ENCODE assay signal across 18 cellular contexts in genomic region chr16:80703391-80704071, GRCh38.
DNase-seq lines count a peak whose midpoint lies in the region; ATAC-seq and TF ChIP-seq lines count a peak whose summit lies in the region.
"Had no signal": no experiment of that assay in that cellular context is flagged by ENCODE, and none has a peak within 500 bp of the region (broad histone marks: within the 10 kb centered on the region; RNA-seq: fewer than 3 reads in every experiment).

No MANE protein-coding gene starts in this region.

- no peak overlapping the region for H3K4me3 Mint-ChIP-seq in activated T-cell treated with anti-CD3 and anti-CD28 coated beads, Interleukin-2, amount 50 U/mL, for 72 hours
- H3K4me3 Mint-ChIP-seq: B cell; CD4-positive, alpha-beta memory T cell; H9 had no signal

- H3K27ac Mint-ChIP-seq in activated T-cell treated with anti-CD3 and anti-CD28 coated beads, Interleukin-2, amount 50 U/mL, for 72 hours = no peak overlapping the region
- H3K27ac Mint-ChIP-seq: B cell, H9 had no signal

- no peak overlapping the region for H2AK5ac ChIP-seq in mesenchymal stem cell (ENCODE audit: low read length, severe bottlenecking)

- H3K4me1 ChIP-seq in Peyer's patch (peaks cover 0 to 12% (median 0%) of the 10 kb centered on the region in 4 donors), mesenchymal stem cell (ENCODE audit: control insufficient read depth, insufficient read depth, low read depth, low read length) (peaks cover 1% of the 10 kb centered on the region), prostate gland (replicated peaks) (no peaks in the 10 kb centered on the region), body of pancreas (no peaks in the 10 kb centered on the region)

- H3K36me3 ChIP-seq in Peyer's patch (no peaks in the 10 kb centered on the region), mesenchymal stem cell (ENCODE audit: control insufficient read depth in 1 of 2, insufficient read depth in 2 of 2, low read depth in 1 of 2, low read length in 2 of 2) (no peaks in the 10 kb centered on the region), prostate gland (no peaks in the 10 kb centered on the region), body of pancreas (replicated peaks in 1 of 2; ENCODE audit: insufficient read depth in 1 of 2, low read depth in 2 of 2) (no peaks in the 10 kb centered on the region)

- WGBS in mesenchymal stem cell = 61% methylated on average over 6 of the region's 8 CpGs
- 93% methylated on average over 8 of the region's 8 CpGs for WGBS in prostate gland
- 92 to 94% methylated on average over 6 to 7 of the region's 8 CpGs for WGBS in body of pancreas, 2 donors

- H2BK5ac ChIP-seq in mesenchymal stem cell (ENCODE audit: low read depth, low read length, poor library complexity, severe bottlenecking) = no peak overlapping the region

- H3K27ac ChIP-seq in Peyer's patch (peak overlapping the region in 3 of 4 donors; percentile 34 to 83 (median 83)), mesenchymal stem cell (ENCODE audit: low read length, poor library complexity, severe bottlenecking) (no peak overlapping the region), prostate gland (no peak overlapping the region), body of pancreas (no peak overlapping the region)

- H3K14ac ChIP-seq in mesenchymal stem cell (ENCODE audit: low read length in 2 of 2) = no peak overlapping the region

- peak overlapping the region; percentile 27 for H3K4me2 ChIP-seq in mesenchymal stem cell (ENCODE audit: low read length, poor library complexity, severe bottlenecking)

- H2AFZ ChIP-seq in mesenchymal stem cell (ENCODE audit: low read depth, low read length) = no peak overlapping the region

- intact Hi-C loops in prostate gland (cut with DNase I) (no loop called here), body of pancreas (cut with DNase I) (no loop called here)

- DNase-seq in Peyer's patch (peak in 2 of 3 donors; percentile 82 to 84), ecto neural progenitor cell (ENCODE audit: low spot score) (peak; percentile 28), mesenchymal stem cell (no peak), prostate gland (ENCODE audit: low spot score) (peak; percentile 1), body of pancreas (no peak)
- DNase-seq in effector CD4-positive, alpha-beta T cell = no peak
- DNase-seq in activated T-cell treated with anti-CD3 and anti-CD28 coated beads, Interleukin-2, amount 50 U/mL, for 72 hours = no peak
- DNase-seq: C1 segment of cervical spinal cord; CD4-positive, alpha-beta memory T cell; COR-L47; DMS153; DMS79 treated with DMSO at 0.1 percent for 48 hours; EL; GOT3; H9 had no signal

- peak in 1 of 2 donors; percentile 3 for TF ChIP-seq POLR2A in Peyer's patch (IDR thresholded peaks at IDR 0.05)
- no peak for TF ChIP-seq POLR2A in prostate gland (IDR thresholded peaks at IDR 0.05)
- TF ChIP-seq POLR2A in body of pancreas (IDR thresholded peaks at IDR 0.05) = no peak

- peaks cover 19% of the 10 kb centered on the region for H3K4me1 Mint-ChIP-seq in activated T-cell treated with anti-CD3 and anti-CD28 coated beads, Interleukin-2, amount 50 U/mL, for 72 hours (ENCODE audit: low read depth)

- no peak overlapping the region for H3K23ac ChIP-seq in mesenchymal stem cell (ENCODE audit: low read length in 2 of 2)

- H2BK12ac ChIP-seq in mesenchymal stem cell (ENCODE audit: low read length in 2 of 2) = no peak overlapping the region

- no peak overlapping the region for H2BK120ac ChIP-seq in mesenchymal stem cell (ENCODE audit: low read depth, low read length)

- no peak overlapping the region for H4K8ac ChIP-seq in mesenchymal stem cell (ENCODE audit: low read length)

- H3K4ac ChIP-seq in mesenchymal stem cell (ENCODE audit: low read depth in 1 of 2, low read length in 2 of 2) = no peak overlapping the region

- H3K4me3 ChIP-seq in Peyer's patch (no peak overlapping the region), mesenchymal stem cell (ENCODE audit: insufficient read depth in 1 of 2, low read depth in 1 of 2, low read length in 2 of 2) (no peak overlapping the region), prostate gland (no peak overlapping the region), body of pancreas (no peak overlapping the region)

- no peak overlapping the region for H3K9ac ChIP-seq in mesenchymal stem cell (ENCODE audit: low read length)

- no peaks in the 10 kb centered on the region for H3K79me1 ChIP-seq in mesenchymal stem cell (replicated peaks; ENCODE audit: low read length, poor library complexity, severe bottlenecking)

- no peak overlapping the region for H2BK15ac ChIP-seq in mesenchymal stem cell (ENCODE audit: low read depth, poor library complexity, severe bottlenecking)

- H3K36me3 Mint-ChIP-seq in activated T-cell treated with anti-CD3 and anti-CD28 coated beads, Interleukin-2, amount 50 U/mL, for 72 hours (ENCODE audit: insufficient read depth in 2 of 2) = no peaks in the 10 kb centered on the region

- no peaks in the 10 kb centered on the region for H3K27me3 Mint-ChIP-seq in activated T-cell treated with anti-CD3 and anti-CD28 coated beads, Interleukin-2, amount 50 U/mL, for 72 hours (ENCODE audit: low read depth)
- H3K27me3 Mint-ChIP-seq: B cell; CD4-positive, alpha-beta memory T cell had no signal

- peak overlapping the region; percentile 50 for H4K91ac ChIP-seq in mesenchymal stem cell (ENCODE audit: low read length)

- no peak overlapping the region for H3K18ac ChIP-seq in mesenchymal stem cell (ENCODE audit: low read depth in 1 of 2, low read length in 2 of 2)

- peaks cover 0 to 1% of the 10 kb centered on the region in 2 donors for H3K9me3 Mint-ChIP-seq in activated T-cell treated with anti-CD3 and anti-CD28 coated beads, Interleukin-2, amount 50 U/mL, for 72 hours

- H3K9me3 ChIP-seq in Peyer's patch (no peaks in the 10 kb centered on the region), mesenchymal stem cell (ENCODE audit: control insufficient read depth, low read length) (no peaks in the 10 kb centered on the region), prostate gland (no peaks in the 10 kb centered on the region), body of pancreas (no peaks in the 10 kb centered on the region)

- TF ChIP-seq CTCF in Peyer's patch (IDR thresholded peaks at IDR 0.05) (peak in 1 of 6 experiments; percentile 2), prostate gland (IDR thresholded peaks at IDR 0.05) (no peak), body of pancreas (IDR thresholded peaks at IDR 0.05) (no peak)

- H3K27me3 ChIP-seq in Peyer's patch (no peaks in the 10 kb centered on the region), mesenchymal stem cell (ENCODE audit: control insufficient read depth in 1 of 2, insufficient read depth in 1 of 2, low read length in 2 of 2) (no peaks in the 10 kb centered on the region), prostate gland (replicated peaks; ENCODE audit: insufficient read depth) (no peaks in the 10 kb centered on the region), body of pancreas (no peaks in the 10 kb centered on the region)

- ATAC-seq in body of pancreas = no peak
- no peak for ATAC-seq in HG03460 (IDR thresholded peaks at IDR 0.05; ENCODE audit: unreplicated experiment)
- ATAC-seq in activated T-cell treated with anti-CD3 and anti-CD28 coated beads, Interleukin-2, amount 50 U/mL, for 72 hours (replicated peaks in 1 of 2) = no peak
- ATAC-seq: HepG2 had no signal

Comparison
In these comparisons a context has a peak if more than half of its experiments do, and no peak if none do; other contexts are left out.
1. DNase-seq: peak in Peyer's patch (2 of 3), ecto neural progenitor cell (single experiment) and prostate gland (single experiment); none in mesenchymal stem cell (single experiment), body of pancreas (0 of 4), effector CD4-positive, alpha-beta T cell (single experiment) and activated T-cell treated with anti-CD3 and anti-CD28 coated beads, Interleukin-2, amount 50 U/mL, for 72 hours (0 of 2).
2. H3K27ac ChIP-seq: peak in Peyer's patch (3 of 4); none in mesenchymal stem cell (single experiment), prostate gland (0 of 2) and body of pancreas (0 of 4).